21 cellular contexts compared by ENCODE assay signal in the genomic region with DNA sequence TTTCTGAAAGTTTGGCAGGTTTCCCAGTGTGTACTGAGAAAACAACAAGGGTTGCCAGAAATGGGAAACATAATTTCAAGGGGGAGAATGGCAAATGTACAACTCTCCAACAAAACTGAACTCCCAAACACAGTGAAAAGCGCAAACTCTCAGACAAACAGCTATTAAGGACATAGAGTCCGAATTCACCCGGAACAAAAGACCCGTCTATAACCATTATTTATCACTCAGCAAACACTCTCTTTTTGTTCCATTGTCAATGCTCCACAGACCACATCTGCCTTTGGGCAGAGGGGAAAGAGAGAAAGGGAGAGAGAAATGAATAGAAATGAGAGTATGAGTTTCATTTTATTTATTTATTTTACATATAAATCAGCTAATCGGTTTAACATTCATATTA. TPM values are rescaled to one million over a fixed set of nuclear protein-coding genes. Genes with fewer than 3 reads are reported as not detected.
DNase-seq lines count a peak whose midpoint lies in the region; ATAC-seq and TF ChIP-seq lines count a peak whose summit lies in the region.
"Had no signal": no experiment of that assay in that cellular context is flagged by ENCODE, and none has a peak within 500 bp of the region (broad histone marks: within the 10 kb centered on the region; RNA-seq: fewer than 3 reads in every experiment).

No MANE protein-coding gene starts in this region.

- 75 to 82% (median 78%) methylated on average over 5 of the region's 5 CpGs for WGBS in psoas muscle, 3 donors

- H3K4me3 ChIP-seq in WERI-Rb-1 (ENCODE audit: low read depth, low read length), result no peak overlapping the region
- no peak overlapping the region for H3K4me3 ChIP-seq in psoas muscle
- H3K4me3 ChIP-seq: right lobe of liver, upper lobe of right lung had no signal

- H3K9me3 ChIP-seq in WERI-Rb-1 (ENCODE audit: severe bottlenecking) (no peaks in the 10 kb centered on the region), psoas muscle (no peaks in the 10 kb centered on the region)
- H3K9me3 ChIP-seq: right lobe of liver, upper lobe of right lung had no signal

- no peaks in the 10 kb centered on the region for H3K27me3 ChIP-seq in WERI-Rb-1 (ENCODE audit: insufficient read depth, low read depth, severe bottlenecking)
- H3K27me3 ChIP-seq in psoas muscle (ENCODE audit: insufficient read depth in 3 of 3, low read length in 2 of 3), result peaks cover 0 to 31% (median 5%) of the 10 kb centered on the region in 3 donors
- H3K27me3 ChIP-seq: right lobe of liver had no signal

- no peaks in the 10 kb centered on the region for H3K4me1 ChIP-seq in psoas muscle
- H3K4me1 ChIP-seq: right lobe of liver, upper lobe of right lung had no signal

- no peak overlapping the region for H3K27ac ChIP-seq in WERI-Rb-1
- H3K27ac ChIP-seq in psoas muscle, result no peak overlapping the region
- H3K27ac ChIP-seq: right lobe of liver, upper lobe of right lung had no signal

- intact Hi-C loops in psoas muscle (cut with DNase I), result no loop called here

- H3K36me3 ChIP-seq in WERI-Rb-1 (no peaks in the 10 kb centered on the region), psoas muscle (ENCODE audit: insufficient read depth in 1 of 2, low read depth in 1 of 2) (no peaks in the 10 kb centered on the region)
- H3K36me3 ChIP-seq: right lobe of liver, upper lobe of right lung had no signal

- ATAC-seq in HG02973 (IDR thresholded peaks at IDR 0.05; ENCODE audit: unreplicated experiment) (no peak), HG03280 (IDR thresholded peaks at IDR 0.05; ENCODE audit: unreplicated experiment) (no peak), psoas muscle (no peak)
- ATAC-seq: esophagus mucosa, PC-3, right lobe of liver, T-helper 17 cell, upper lobe of right lung had no signal

- peak; percentile 92 for DNase-seq in DMS79 (lab: John Stamatoyannopoulos, UW)
- DNase-seq in NCI-H146 treated with DMSO at 0.1 percent for 48 hours (lab: John Stamatoyannopoulos, UW; ENCODE audit: unreplicated experiment), result peak; percentile 94
- peak; percentile 98 for DNase-seq in NCI-H510A treated with DMSO at 0.1 percent for 48 hours (lab: John Stamatoyannopoulos, UW)
- peak; percentile 95 for DNase-seq in globus pallidus (ENCODE audit: low spot score)
- no peak for DNase-seq in WERI-Rb-1
- no peak for DNase-seq in psoas muscle
- DNase-seq: CD4-positive, alpha-beta T cell; EL; IMR-90; occipital lobe; PC-3; right lobe of liver; SIG-M5; stimulated activated naive CD4-positive, alpha-beta T cell treated with Interleukin-2 at 50 U/mL for 16 hours; T-helper 17 cell; upper lobe of right lung had no signal

- no peak for TF ChIP-seq CTCF in WERI-Rb-1 (IDR thresholded peaks at IDR 0.05; ENCODE audit: low read depth, low read length)
- no peak for TF ChIP-seq CTCF in psoas muscle (IDR thresholded peaks at IDR 0.05)

RNA-seq across cellular contexts. Expression of a gene that starts 21.7 kb away (rescaled TPM):
- total RNA-seq in psoas muscle, result not detected
- polyA plus RNA-seq in psoas muscle, result under 1 TPM in 1 of 3 donors, not detected in 2; 0.04 TPM
- total RNA-seq: activated CD8-positive, alpha-beta memory T cell treated with anti-CD3 and anti-CD28 coated beads for 36 hours; bronchial epithelial cell; CD4-positive, alpha-beta T cell; right lobe of liver; T-helper 17 cell; upper lobe of right lung had no signal

Comparison
In these comparisons a context has a peak if more than half of its experiments do, and no peak if none do; other contexts are left out.
1. DNase-seq: peak in DMS79 (single experiment), NCI-H146 treated with DMSO at 0.1 percent for 48 hours (single experiment), NCI-H510A treated with DMSO at 0.1 percent for 48 hours (single experiment) and globus pallidus (single experiment); none in WERI-Rb-1 (single experiment) and psoas muscle (0 of 2).